Comparison of ENCODE assay signal across 12 cellular contexts in the genomic region with DNA sequence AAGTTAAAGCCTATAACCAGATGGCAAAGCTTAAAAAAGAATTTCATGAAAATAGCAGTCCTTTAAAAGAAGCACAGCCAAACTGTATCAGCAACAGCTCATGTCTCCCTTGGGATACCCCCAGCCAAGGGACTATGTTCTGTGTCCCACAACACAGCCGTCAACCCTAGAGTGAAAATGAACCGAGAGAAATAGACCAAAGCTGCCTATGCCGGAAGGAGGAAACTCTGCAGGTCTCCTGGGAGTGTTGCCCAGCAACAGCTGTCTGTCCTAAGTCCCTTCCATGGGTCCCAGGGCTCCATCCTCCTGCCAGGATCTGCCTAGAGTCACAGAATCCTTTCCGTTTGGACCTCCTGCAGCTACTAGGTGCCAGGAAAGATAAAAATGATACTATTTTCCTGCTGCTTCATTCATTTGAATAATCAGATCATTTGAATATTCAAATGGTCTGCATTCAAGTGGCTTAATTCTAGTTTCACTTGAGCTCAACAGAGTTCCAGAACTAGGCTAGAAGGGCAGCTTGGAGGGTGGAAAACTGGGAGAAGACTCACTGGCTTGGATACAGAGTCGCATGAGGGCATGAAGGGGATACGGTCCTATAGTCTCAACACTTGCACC. TPM values are rescaled to one million over a fixed set of nuclear protein-coding genes. Genes with fewer than 3 reads are reported as not detected.
DNase-seq lines count a peak whose midpoint lies in the region; ATAC-seq and TF ChIP-seq lines count a peak whose summit lies in the region.
"Had no signal": no experiment of that assay in that cellular context is flagged by ENCODE, and none has a peak within 500 bp of the region (broad histone marks: within the 10 kb centered on the region; RNA-seq: fewer than 3 reads in every experiment).

No MANE protein-coding gene starts in this region.

- H3K27ac ChIP-seq in osteoblast (ENCODE audit: low read depth, low read length), result no peak overlapping the region
- H3K27ac ChIP-seq in H9 (ENCODE audit: insufficient read length, low read depth, low read length), result no peak overlapping the region
- H3K27ac ChIP-seq: suprapubic skin had no signal

- H3K79me1 ChIP-seq in H9 (ENCODE audit: insufficient read depth, low read depth, low read length, poor library complexity, severe bottlenecking), result no peaks in the 10 kb centered on the region

- H3K27me3 Mint-ChIP-seq in naive B cell, result no peaks in the 10 kb centered on the region
- no peaks in the 10 kb centered on the region; the same call in 1 of the 2 replicates for H3K27me3 Mint-ChIP-seq in H9 (ENCODE audit: low read depth)
- H3K27me3 Mint-ChIP-seq in endothelial cell (ENCODE audit: unreplicated experiment), result no peaks in the 10 kb centered on the region

- H3K9me3 ChIP-seq in osteoblast (ENCODE audit: low read depth, low read length) (no peaks in the 10 kb centered on the region), H9 (ENCODE audit: control insufficient read depth, low read depth, low read length) (no peaks in the 10 kb centered on the region)
- H3K9me3 ChIP-seq: suprapubic skin had no signal

- no peak overlapping the region for H4K5ac ChIP-seq in H9 (ENCODE audit: insufficient read length, low read depth, low read length)

- no peaks in the 10 kb centered on the region for H4K20me1 ChIP-seq in osteoblast (ENCODE audit: insufficient read depth, low read length)
- H4K20me1 ChIP-seq in H9 (ENCODE audit: control insufficient read depth, insufficient read depth, insufficient read length), result no peaks in the 10 kb centered on the region

- H3K36me3 ChIP-seq in osteoblast (ENCODE audit: insufficient read depth, low read length), result peaks cover 14% of the 10 kb centered on the region

- peak; percentile 75 for ATAC-seq in GM18867 (IDR thresholded peaks at IDR 0.05; ENCODE audit: unreplicated experiment)
- ATAC-seq in GM21737 (IDR thresholded peaks at IDR 0.05; ENCODE audit: unreplicated experiment), result peak; percentile 83
- peak; percentile 42 to 57 for ATAC-seq in naive B cell (ENCODE audit: low read depth in 2 of 2)
- ATAC-seq: HCT116 had no signal

- H3K27me3 ChIP-seq in osteoblast (ENCODE audit: insufficient read depth, low read length) (no peaks in the 10 kb centered on the region), H9 (ENCODE audit: insufficient read depth, low read length) (no peaks in the 10 kb centered on the region)
- H3K27me3 ChIP-seq: suprapubic skin had no signal

- no peak overlapping the region for H4K91ac ChIP-seq in H9 (ENCODE audit: insufficient read length, low read depth, low read length)

- H3K56ac ChIP-seq in H9 (ENCODE audit: insufficient read length, low read depth, low read length), result no peak overlapping the region

- no peak overlapping the region for H3K4me3 ChIP-seq in osteoblast (ENCODE audit: insufficient read depth, low read length)
- H3K4me3 ChIP-seq: suprapubic skin had no signal

- H2BK12ac ChIP-seq in H9 (ENCODE audit: insufficient read length, low read depth, low read length), result no peak overlapping the region

- no peaks in the 10 kb centered on the region for H3K4me1 ChIP-seq in osteoblast (ENCODE audit: insufficient read depth, low read length)
- H3K4me1 ChIP-seq in H9 (ENCODE audit: insufficient read depth, low read length), result no peaks in the 10 kb centered on the region

- no peak overlapping the region for H3T11ph ChIP-seq in H9 (ENCODE audit: low read length)

- peak overlapping the region; percentile 76 to 95 (median 83) for H3K4me3 Mint-ChIP-seq in naive B cell
- no peak overlapping the region for H3K4me3 Mint-ChIP-seq in H9
- no peak overlapping the region for H3K4me3 Mint-ChIP-seq in endothelial cell (ENCODE audit: unreplicated experiment)
- H3K4me3 Mint-ChIP-seq: neural crest cell had no signal

- no peak overlapping the region for H4K8ac ChIP-seq in H9 (replicated peaks; ENCODE audit: insufficient read length, low read depth, low read length)

- H2BK20ac ChIP-seq in H9 (ENCODE audit: low read depth, low read length, poor library complexity, severe bottlenecking), result no peak overlapping the region

- peaks cover 0 to 3% (median 0%) of the 10 kb centered on the region in 7 donors for H3K9me3 Mint-ChIP-seq in naive B cell
- H3K9me3 Mint-ChIP-seq in H9, result no peaks in the 10 kb centered on the region
- H3K9me3 Mint-ChIP-seq in endothelial cell (ENCODE audit: unreplicated experiment), result no peaks in the 10 kb centered on the region
- H3K9me3 Mint-ChIP-seq: neural crest cell had no signal

- no peak overlapping the region for H2AFZ ChIP-seq in osteoblast (ENCODE audit: low read length)
- no peak overlapping the region for H2AFZ ChIP-seq in H9 (ENCODE audit: low read length)

- no peak overlapping the region for H2BK15ac ChIP-seq in H9 (ENCODE audit: low read depth, low read length)

- H3K9ac ChIP-seq in H9 (ENCODE audit: extremely low read depth, insufficient read length, low read length), result no peak overlapping the region

- H3K23ac ChIP-seq in H9 (ENCODE audit: insufficient read length, low read depth, low read length), result no peak overlapping the region

- H3K4me1 Mint-ChIP-seq in naive B cell (peaks cover 57 to 78% (median 74%) of the 10 kb centered on the region in 3 donors), H9 (peaks cover 5 to 17% of the 10 kb centered on the region in 2 experiments), endothelial cell (ENCODE audit: unreplicated experiment) (no peaks in the 10 kb centered on the region)

- H3K36me3 Mint-ChIP-seq in naive B cell (peaks cover 18 to 32% of the 10 kb centered on the region in 2 donors), H9 (ENCODE audit: insufficient read depth in 1 of 3, low read depth in 3 of 3) (0 out of 7 replicates have a peak, but pooled peaks cover 0 to 4% (median 1%) of the 10 kb centered on the region in 3 experiments), endothelial cell (ENCODE audit: low read depth, unreplicated experiment) (no peaks in the 10 kb centered on the region)

- no peaks in the 10 kb centered on the region for H3K23me2 ChIP-seq in H9 (ENCODE audit: insufficient read length, low read depth, low read length, poor library complexity, severe bottlenecking)

- H3K4me2 ChIP-seq in osteoblast (ENCODE audit: insufficient read depth, low read length), result no peak overlapping the region
- no peak overlapping the region for H3K4me2 ChIP-seq in H9 (ENCODE audit: insufficient read depth, insufficient read length, low read length)

- H3K79me2 ChIP-seq in osteoblast (ENCODE audit: insufficient read depth, low read length) (no peaks in the 10 kb centered on the region), H9 (ENCODE audit: insufficient read depth, low read length) (no peaks in the 10 kb centered on the region)

- no peak overlapping the region for H3K18ac ChIP-seq in H9 (ENCODE audit: insufficient read length, low read depth, low read length)

- H3K4ac ChIP-seq in H9 (ENCODE audit: low read depth, low read length), result no peak overlapping the region

- no peak for TF ChIP-seq CTCF in osteoblast (IDR thresholded peaks at IDR 0.05; ENCODE audit: extremely low read depth, low read depth, low read length)
- no peak for TF ChIP-seq CTCF in H9 (conservative IDR thresholded peaks at IDR 0.05)
- TF ChIP-seq CTCF in endothelial cell (IDR thresholded peaks at IDR 0.05; ENCODE audit: unreplicated experiment), result no peak

- DNase-seq in NAMALWA (ENCODE audit: low spot score), result peak; percentile 90
- DNase-seq in naive B cell, result peak; percentile 65
- DNase-seq in osteoblast (ENCODE audit: insufficient read length, low spot score, missing footprints), result no peak
- no peak for DNase-seq in H9
- DNase-seq in endothelial cell (ENCODE audit: low spot score), result no peak
- DNase-seq in medulla oblongata (ENCODE audit: extremely low spot score), result no peak
- DNase-seq: T-helper 2 cell had no signal

- H3K14ac ChIP-seq in H9 (ENCODE audit: insufficient read depth, low read length), result no peak overlapping the region

- WGBS in H9 (ENCODE audit: extremely low coverage, insufficient read length, low lambda C conversion rate), result no CpG with 5 or more reads among the region's 6 CpGs

- no peak overlapping the region for H2AK5ac ChIP-seq in H9 (ENCODE audit: insufficient read length, low read length)

- no peak overlapping the region for H2BK5ac ChIP-seq in H9 (ENCODE audit: insufficient read length, low read length)

- H2BK120ac ChIP-seq in H9 (ENCODE audit: low read depth, low read length, poor library complexity, severe bottlenecking), result no peak overlapping the region

- H3K27ac Mint-ChIP-seq in naive B cell, result peak overlapping the region; percentile 96 to 99 (median 98)
- peak overlapping the region in 1 of 3 experiments; percentile 54; a peak in 1 of 7 replicates for H3K27ac Mint-ChIP-seq in H9
- no peak overlapping the region for H3K27ac Mint-ChIP-seq in endothelial cell (ENCODE audit: unreplicated experiment)

RNA-seq across cellular contexts. Expression of a gene that starts 53.1 kb away (rescaled TPM):
- polyA plus RNA-seq in naive B cell (ENCODE audit: low read depth in 6 of 6), result 10 to 100 TPM in 5 of 6 donors, under 1 TPM in 1; 0.56 to 25.1 (median 20.4) TPM
- total RNA-seq in osteoblast, result 29.8 and 30.8 TPM in 2 replicates
- 4.7 and 5.9 TPM in 2 replicates for total RNA-seq in H9 (2021)
- total RNA-seq in endothelial cell (ENCODE audit: unreplicated experiment), result 2.8 TPM

Comparison
In these comparisons a context has a peak if more than half of its experiments do, and no peak if none do; other contexts are left out.
1. DNase-seq: peak in NAMALWA (single experiment) and naive B cell (single experiment); none in osteoblast (single experiment), H9 (single experiment), endothelial cell (single experiment) and medulla oblongata (single experiment).
2. H3K4me3 Mint-ChIP-seq: peak in naive B cell (8 of 8); none in H9 (0 of 2) and endothelial cell (single experiment).
3. Peak in every context shown above with its lines, with median percentiles within 50 percentile points of each other: ATAC-seq.